11 cellular contexts compared by ENCODE assay signal in the genomic region with DNA sequence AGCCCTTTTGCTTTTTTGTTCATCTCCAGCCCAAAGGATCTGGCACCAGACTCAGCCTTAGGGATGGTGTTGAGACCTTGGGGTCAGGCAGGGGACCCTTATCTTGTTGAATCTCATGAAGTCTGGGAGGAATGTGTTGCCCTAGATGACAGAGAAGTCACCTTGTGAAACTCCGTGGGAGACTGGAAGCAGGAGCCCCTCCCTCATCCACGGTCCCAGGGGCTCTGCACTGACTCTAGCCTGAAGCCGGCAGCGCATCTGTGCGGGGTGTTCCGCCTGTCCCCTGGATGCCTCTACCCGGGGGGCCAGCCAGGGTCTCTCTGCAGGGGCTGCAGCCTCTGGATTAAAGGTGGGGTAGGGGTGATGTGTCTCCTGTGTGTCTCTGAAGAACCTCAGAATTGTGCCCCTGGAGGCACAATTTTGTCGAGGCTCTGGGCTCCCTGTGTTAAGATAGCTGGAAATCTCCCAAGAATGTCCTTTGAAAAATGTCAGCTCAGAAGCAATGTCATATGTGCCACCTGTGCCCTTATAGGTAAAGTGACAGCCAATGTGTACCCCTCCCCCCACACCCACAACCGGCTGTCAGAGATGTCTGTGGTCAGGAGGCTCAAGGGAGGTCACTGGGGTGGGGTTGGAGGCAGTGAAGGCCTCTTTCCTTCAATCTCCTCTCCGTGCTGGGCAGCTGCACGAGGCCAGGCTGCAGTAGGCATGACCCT. TPM values are rescaled to one million over a fixed set of nuclear protein-coding genes. Genes with fewer than 3 reads are reported as not detected.
DNase-seq lines count a peak whose midpoint lies in the region; ATAC-seq and TF ChIP-seq lines count a peak whose summit lies in the region.
"Had no signal": no experiment of that assay in that cellular context is flagged by ENCODE, and none has a peak within 500 bp of the region (broad histone marks: within the 10 kb centered on the region; RNA-seq: fewer than 3 reads in every experiment).

No MANE protein-coding gene starts in this region.

- in situ Hi-C loops in brain microvascular endothelial cell (cut with HindIII; ENCODE audit: low pct_ligation_motif_present, low sequenced_read_pairs), result no loop called here

- no peak overlapping the region for H3K4me3 Mint-ChIP-seq in activated CD8-positive, alpha-beta memory T cell treated with anti-CD3 and anti-CD28 coated beads, Interleukin-2, amount 10 ng/mL, durations not matched to agents 7 days and 5 days
- H3K4me3 Mint-ChIP-seq: activated CD4-positive, alpha-beta memory T cell treated with anti-CD3 and anti-CD28 coated beads for 36 hours had no signal

- H3K4me1 ChIP-seq in muscle layer of colon (ENCODE audit: insufficient read depth, low read length) (peaks cover 59% of the 10 kb centered on the region), tibial nerve (peaks cover 0 to 76% (median 56%) of the 10 kb centered on the region in 4 donors)

- H3K27me3 Mint-ChIP-seq in activated CD8-positive, alpha-beta memory T cell treated with anti-CD3 and anti-CD28 coated beads, Interleukin-2, amount 10 ng/mL, durations not matched to agents 7 days and 5 days, result no peaks in the 10 kb centered on the region

- ATAC-seq in activated CD8-positive, alpha-beta memory T cell treated with anti-CD3 and anti-CD28 coated beads, Interleukin-2, amount 10 ng/mL, durations not matched to agents 7 days and 5 days, result no peak

- H3K36me3 ChIP-seq in brain microvascular endothelial cell (replicated peaks) (no peaks in the 10 kb centered on the region), muscle layer of colon (ENCODE audit: insufficient read depth, low read length) (no peaks in the 10 kb centered on the region), tibial nerve (no peaks in the 10 kb centered on the region)

- DNase-seq in NCI-H2227 treated with DMSO at 0.1 percent for 48 hours (lab: John Stamatoyannopoulos, UW), result peak; percentile 57
- DNase-seq in NCI-H2227 (lab: John Stamatoyannopoulos, UW; ENCODE audit: unreplicated experiment), result no peak
- no peak for DNase-seq in brain microvascular endothelial cell
- DNase-seq in tibial nerve (ENCODE audit: low spot score in 2 of 2), result no peak
- no peak for DNase-seq in NCI-H128 (lab: John Stamatoyannopoulos, UW; ENCODE audit: unreplicated experiment)
- no peak for DNase-seq in activated CD8-positive, alpha-beta memory T cell treated with anti-CD3 and anti-CD28 coated beads, Interleukin-2, amount 10 ng/mL, durations not matched to agents 7 days and 5 days
- DNase-seq in SW 1271 (lab: John Stamatoyannopoulos, UW), result no peak
- DNase-seq: activated CD4-positive, alpha-beta memory T cell treated with anti-CD3 and anti-CD28 coated beads for 36 hours; NCI-H187; SHP77 had no signal

- H3K27ac ChIP-seq in brain microvascular endothelial cell (peak overlapping the region; percentile 64), muscle layer of colon (ENCODE audit: low read depth, low read length) (peak overlapping the region; percentile 86), tibial nerve (peak overlapping the region; percentile 56 to 93 (median 80))

- no peaks in the 10 kb centered on the region for H3K36me3 Mint-ChIP-seq in activated CD8-positive, alpha-beta memory T cell treated with anti-CD3 and anti-CD28 coated beads, Interleukin-2, amount 10 ng/mL, durations not matched to agents 7 days and 5 days
- H3K36me3 Mint-ChIP-seq: activated CD4-positive, alpha-beta memory T cell treated with anti-CD3 and anti-CD28 coated beads for 36 hours had no signal

- no peaks in the 10 kb centered on the region for H3K9me3 ChIP-seq in muscle layer of colon (ENCODE audit: low read length)
- H3K9me3 ChIP-seq in tibial nerve, result no peaks in the 10 kb centered on the region

- TF ChIP-seq EP300 in tibial nerve (IDR thresholded peaks at IDR 0.05), result no peak

- CTCF ChIA-PET in activated CD8-positive, alpha-beta memory T cell treated with anti-CD3 and anti-CD28 coated beads, Interleukin-2, amount 10 ng/mL, durations not matched to agents 7 days and 5 days (lab: Charles Lee), result interaction anchor here (1.1 to 1.9 kb wide), 2 partner anchors 14 to 26 kb away, joined by 3 to 6 read pairs; no protein-coding TSS in a partner anchor

- WGBS in tibial nerve, 2 donors, result 31 to 37% methylated on average over 10 of the region's 11 CpGs

- H3K4me3 ChIP-seq in brain microvascular endothelial cell (ENCODE audit: low read depth, low read length), result no peak overlapping the region
- peak overlapping the region; percentile 30 to 49 for H3K4me3 ChIP-seq in muscle layer of colon (ENCODE audit: low read depth in 1 of 2, low read length in 2 of 2)
- H3K4me3 ChIP-seq in tibial nerve, result peak overlapping the region in 1 of 4 donors; percentile 13

- no peak for TF ChIP-seq POLR2A in tibial nerve (IDR thresholded peaks at IDR 0.05)

- TF ChIP-seq CTCF in brain microvascular endothelial cell (IDR thresholded peaks at IDR 0.05; ENCODE audit: low read depth, low read length, missing control alignments), result no peak
- TF ChIP-seq CTCF in tibial nerve (IDR thresholded peaks at IDR 0.05), result no peak

- peaks cover 6% of the 10 kb centered on the region for H3K4me1 Mint-ChIP-seq in activated CD8-positive, alpha-beta memory T cell treated with anti-CD3 and anti-CD28 coated beads, Interleukin-2, amount 10 ng/mL, durations not matched to agents 7 days and 5 days

- no peak overlapping the region for H3K27ac Mint-ChIP-seq in activated CD8-positive, alpha-beta memory T cell treated with anti-CD3 and anti-CD28 coated beads, Interleukin-2, amount 10 ng/mL, durations not matched to agents 7 days and 5 days
- H3K27ac Mint-ChIP-seq: activated CD4-positive, alpha-beta memory T cell treated with anti-CD3 and anti-CD28 coated beads for 36 hours had no signal

- peak overlapping the region; percentile 75 for H3K9ac ChIP-seq in muscle layer of colon (ENCODE audit: low read length)

- no peaks in the 10 kb centered on the region for H3K27me3 ChIP-seq in brain microvascular endothelial cell (replicated peaks)
- no peaks in the 10 kb centered on the region for H3K27me3 ChIP-seq in muscle layer of colon (ENCODE audit: control insufficient read depth in 1 of 2, insufficient read depth in 2 of 2, low read length in 2 of 2)
- no peaks in the 10 kb centered on the region for H3K27me3 ChIP-seq in tibial nerve

- no peaks in the 10 kb centered on the region for H3K9me3 Mint-ChIP-seq in activated CD8-positive, alpha-beta memory T cell treated with anti-CD3 and anti-CD28 coated beads, Interleukin-2, amount 10 ng/mL, durations not matched to agents 7 days and 5 days (ENCODE audit: low read depth)
- H3K9me3 Mint-ChIP-seq: activated CD4-positive, alpha-beta memory T cell treated with anti-CD3 and anti-CD28 coated beads for 36 hours had no signal

RNA-seq across cellular contexts. Expression of gene CDC42EP4, which starts 32.1 kb away (rescaled TPM):
- total RNA-seq in tibial nerve, result 100 to 1,000 TPM in 3 of 4 donors, 10 to 100 TPM in 1; 93.3 to 121 (median 117) TPM
- 1 to 10 TPM; 1.3 to 1.5 TPM for total RNA-seq in activated CD8-positive, alpha-beta memory T cell treated with anti-CD3 and anti-CD28 coated beads, Interleukin-2, amount 10 ng/mL, durations not matched to agents 7 days and 5 days

Comparison
In these comparisons a context has a peak if more than half of its experiments do, and no peak if none do; other contexts are left out.
1. RNA of gene CDC42EP4, which starts 32.1 kb away (total RNA-seq): 93.3 to 121 TPM in tibial nerve; 1.3 to 1.5 TPM in activated CD8-positive, alpha-beta memory T cell treated with anti-CD3 and anti-CD28 coated beads, Interleukin-2, amount 10 ng/mL, durations not matched to agents 7 days and 5 days; every median in the first group is over 10 times any median in the second.
2. Peak in every context shown above with its lines, with median percentiles within 50 percentile points of each other: H3K27ac ChIP-seq.